ENCODE assay signal across 1 cellular context in genomic region chr18:5237723-5238370, GRCh38.
A peak's percentile ranks its signal among the peaks of the same experiment; 100 is the strongest.
TF ChIP-seq lines count a peak whose summit lies in the region.

No MANE protein-coding gene starts in this region.

TF ChIP-seq in HEK293, 187 proteins besides CTCF, POLR2A, EP300 and RAD21 (continued from another document and continues in another):
- TF ChIP-seq ZSCAN30 (tag by site-specific recombination; IDR thresholded peaks at IDR 0.05) (peak; percentile 69; the same call in 1 of the 2 replicates), KLF10 (tag by site-specific recombination; IDR thresholded peaks at IDR 0.05) (no peak), ZNF2 (tag by site-specific recombination; IDR thresholded peaks at IDR 0.05) (peak; percentile 85; the same call in 1 of the 2 replicates), ZNF362 (tag by site-specific recombination; IDR thresholded peaks at IDR 0.05) (no peak), ZNF600 (tag by site-specific recombination; IDR thresholded peaks at IDR 0.05) (peak; percentile 38; the same call in 1 of the 2 replicates), ZNF174 (tag by site-specific recombination; IDR thresholded peaks at IDR 0.05) (no peak), ZNF776 (tag by site-specific recombination; IDR thresholded peaks at IDR 0.05; ENCODE audit: borderline replicate concordance) (no peak), PRDM6 (tag by site-specific recombination; IDR thresholded peaks at IDR 0.05) (no peak), ZSCAN18 (tag by site-specific recombination; IDR thresholded peaks at IDR 0.05) (no peak), ZNF785 (tag by site-specific recombination; IDR thresholded peaks at IDR 0.05) (no peak), ZNF701 (tag by site-specific recombination; IDR thresholded peaks at IDR 0.05) (no peak), ZNF558 (tag by site-specific recombination; IDR thresholded peaks at IDR 0.05) (no peak), ZNF280D (tag by site-specific recombination; IDR thresholded peaks at IDR 0.05) (no peak), ZNF223 (tag by site-specific recombination; IDR thresholded peaks at IDR 0.05) (no peak), TRIM28 (IDR thresholded peaks at IDR 0.05; ENCODE audit: borderline replicate concordance, low read length) (no peak), ZBTB10 (tag by site-specific recombination; IDR thresholded peaks at IDR 0.05) (peak; percentile 61; the same call in 1 of the 2 replicates), ZNF501 (tag by site-specific recombination; IDR thresholded peaks at IDR 0.05) (peak; percentile 83), ZNF571 (tag by site-specific recombination; IDR thresholded peaks at IDR 0.05) (no peak), ZNF112 (tag by site-specific recombination; IDR thresholded peaks at IDR 0.05) (no peak), ZNF18 (tag by site-specific recombination; IDR thresholded peaks at IDR 0.05) (no peak), ZBTB49 (tag by site-specific recombination; IDR thresholded peaks at IDR 0.05; ENCODE audit: low read depth) (no peak), ZNF791 (tag by site-specific recombination; IDR thresholded peaks at IDR 0.05) (no peak), EGR2 (tag by site-specific recombination; IDR thresholded peaks at IDR 0.05; ENCODE audit: low read depth) (peak; percentile 68), ZBTB11 (tag by site-specific recombination; conservative IDR thresholded peaks at IDR 0.05; ENCODE audit: low read depth) (peak; percentile 98), SCRT2 (tag by site-specific recombination; IDR thresholded peaks at IDR 0.05) (peak; percentile 26; the same call in 1 of the 2 replicates), ZNF664 (tag by site-specific recombination; IDR thresholded peaks at IDR 0.05) (no peak), PATZ1 (tag by site-specific recombination; IDR thresholded peaks at IDR 0.05) (peak; percentile 55; the same call in 1 of the 2 replicates), ZNF530 (tag by site-specific recombination; IDR thresholded peaks at IDR 0.05; ENCODE audit: low read depth) (no peak), ZNF341 (tag by site-specific recombination; IDR thresholded peaks at IDR 0.05; ENCODE audit: low read depth) (0 out of 2 replicates have a peak, but pooled peaks have one; percentile 28), ZNF677 (tag by site-specific recombination; IDR thresholded peaks at IDR 0.05) (no peak), ZNF140 (tag by site-specific recombination; IDR thresholded peaks at IDR 0.05) (no peak), HIC1 (tag by site-specific recombination; IDR thresholded peaks at IDR 0.05) (no peak), KLF8 (tag by site-specific recombination; IDR thresholded peaks at IDR 0.05) (peak; percentile 94)
